Comparison of ENCODE assay signal across 1 cellular context in genomic region chr16:50741808-50742520, GRCh38.
TF ChIP-seq lines count a peak whose summit lies in the region.

Gene CYLD, plus strand, starts transcription at chr16:50742086. Its CDS starts 7,613 bp downstream, at chr16:50749699.

TF ChIP-seq in GM12878, 131 proteins besides CTCF, POLR2A, EP300 and RAD21 (continued from another document and continues in another):
- TF ChIP-seq CUX1 (IDR thresholded peaks at IDR 0.05; ENCODE audit: insufficient replicate concordance, low read depth, low read length) (no peak), BMI1 (IDR thresholded peaks at IDR 0.05; ENCODE audit: borderline replicate concordance) (no peak), MLLT1 (IDR thresholded peaks at IDR 0.05) (no peak), HDAC6 (IDR thresholded peaks at IDR 0.05; ENCODE audit: unreplicated experiment) (no peak), BRCA1 (IDR thresholded peaks at IDR 0.05; ENCODE audit: low read depth, low read length) (no peak), KLF5 (IDR thresholded peaks at IDR 0.05; ENCODE audit: partially characterized antibody) (no peak), TARDBP (IDR thresholded peaks at IDR 0.05; ENCODE audit: borderline replicate concordance) (peak; percentile 60; the same call in 1 of the 2 replicates), POLR2AphosphoS2 (IDR thresholded peaks at IDR 0.05; ENCODE audit: low read depth, low read length) (0 out of 2 replicates have a peak, but pooled peaks have one; percentile 22), SREBF2 (IDR thresholded peaks at IDR 0.05; ENCODE audit: low read length) (no peak), BCL11A (IDR thresholded peaks at IDR 0.05; ENCODE audit: low read depth, low read length) (no peak), MEF2A (IDR thresholded peaks at IDR 0.05; ENCODE audit: insufficient read depth, low read depth, low read length) (peak; percentile 24; the same call in 1 of the 2 replicates), EED (IDR thresholded peaks at IDR 0.05; ENCODE audit: low read depth) (no peak), SUPT20H (IDR thresholded peaks at IDR 0.05; ENCODE audit: borderline replicate concordance, control insufficient read depth, low read depth, low read length) (no peak), ATF3 (IDR thresholded peaks at IDR 0.05; ENCODE audit: borderline replicate concordance, extremely low read depth, low read depth, low read length) (no peak), E2F8 (IDR thresholded peaks at IDR 0.05; ENCODE audit: low read depth, partially characterized antibody) (no peak), SP1 (IDR thresholded peaks at IDR 0.05; ENCODE audit: low read depth, low read length) (peak; percentile 97), EZH2 (IDR thresholded peaks at IDR 0.05; ENCODE audit: borderline replicate concordance, control insufficient read depth, low read depth, low read length) (no peak), MXI1 (IDR thresholded peaks at IDR 0.05; ENCODE audit: low read depth, low read length) (peak; percentile 8; the same call in 1 of the 2 replicates), E4F1 (IDR thresholded peaks at IDR 0.05; ENCODE audit: borderline replicate concordance, partially characterized antibody) (peak; percentile 53), JUND (IDR thresholded peaks at IDR 0.05; ENCODE audit: low read depth, low read length) (no peak), CEBPZ (IDR thresholded peaks at IDR 0.05; ENCODE audit: low read depth, low read length) (peak; percentile 42; the same call in 1 of the 2 replicates), MAX (IDR thresholded peaks at IDR 0.05; ENCODE audit: low read depth, low read length) (peak; percentile 15; the same call in 1 of the 2 replicates), PKNOX1 (IDR thresholded peaks at IDR 0.05) (peak; percentile 92), ZNF687 (IDR thresholded peaks at IDR 0.05) (peak; percentile 39; the same call in 1 of the 2 replicates), ATF7 (IDR thresholded peaks at IDR 0.05; ENCODE audit: low read depth) (no peak), IKZF2 (IDR thresholded peaks at IDR 0.05) (no peak), STAT1 (conservative IDR thresholded peaks at IDR 0.05) (no peak)
